Comparison of ENCODE assay signal across 1 cellular context in genomic region chr6:33768644-33769120, GRCh38.
TF ChIP-seq lines count a peak whose summit lies in the region.

No MANE protein-coding gene starts in this region.

TF ChIP-seq in K562, 482 proteins besides CTCF, POLR2A, EP300 and RAD21 (continued from another document):
- TF ChIP-seq GTF3C2 (IDR thresholded peaks at IDR 0.05; ENCODE audit: borderline replicate concordance, extremely low read depth, insufficient read length) (no peak), ETV6 (IDR thresholded peaks at IDR 0.05; ENCODE audit: borderline replicate concordance in 1 of 2, low read depth in 2 of 2, low read length in 1 of 2) (no peak), ETV6 (CRISPR knock-in tag; IDR thresholded peaks at IDR 0.05; ENCODE audit: borderline replicate concordance) (no peak), JUN (IDR thresholded peaks at IDR 0.05; ENCODE audit: borderline replicate concordance, low read depth, low read length) (0 out of 2 replicates have a peak, but pooled peaks have one; percentile 21), JUN (CRISPR knock-in tag; IDR thresholded peaks at IDR 0.05; ENCODE audit: borderline replicate concordance) (no peak), E4F1 (CRISPR knock-in tag; IDR thresholded peaks at IDR 0.05; ENCODE audit: borderline replicate concordance) (peak; percentile 19; the same call in 1 of the 2 replicates), AFF4 (CRISPR knock-in tag; IDR thresholded peaks at IDR 0.05) (no peak), ZNF778 (CRISPR knock-in tag; IDR thresholded peaks at IDR 0.05) (no peak), MCM2 (IDR thresholded peaks at IDR 0.05; ENCODE audit: low read depth) (no peak), JUNB (CRISPR knock-in tag; conservative IDR thresholded peaks at IDR 0.05) (no peak), ZNF24 (IDR thresholded peaks at IDR 0.05) (no peak), SMC3 (conservative IDR thresholded peaks at IDR 0.05; ENCODE audit: insufficient read depth, low read depth, low read length) (peak; percentile 77; the same call in 1 of the 2 replicates), HDAC6 (IDR thresholded peaks at IDR 0.05; ENCODE audit: low read depth, low read length) (no peak), ATF7 (IDR thresholded peaks at IDR 0.05) (0 out of 2 replicates have a peak, but pooled peaks have one; percentile 11), ZKSCAN3 (CRISPR knock-in tag; IDR thresholded peaks at IDR 0.05) (no peak), ESRRA (IDR thresholded peaks at IDR 0.05; ENCODE audit: borderline replicate concordance, low read depth) (peak; percentile 19; the same call in 1 of the 2 replicates), XRCC5 (IDR thresholded peaks at IDR 0.05; ENCODE audit: low read depth, low read length) (0 out of 2 replicates have a peak, but pooled peaks have one; percentile 30), ZNF146 (CRISPR knock-in tag; IDR thresholded peaks at IDR 0.05; ENCODE audit: unreplicated experiment) (no peak), JUND (IDR thresholded peaks at IDR 0.05; ENCODE audit: borderline replicate concordance, low read depth, low read length) (0 out of 2 replicates have a peak, but pooled peaks have one; percentile 35), JUND (tag; IDR thresholded peaks at IDR 0.05; ENCODE audit: borderline replicate concordance, low read depth, low read length) (no peak), PTBP1 (IDR thresholded peaks at IDR 0.05; ENCODE audit: low read depth, low read length) (no peak), MYC (IDR thresholded peaks at IDR 0.05; ENCODE audit: low read depth, low read length) (0 out of 2 replicates have a peak, but pooled peaks have one; percentile 31), MYC (CRISPR knock-in tag; IDR thresholded peaks at IDR 0.05; ENCODE audit: borderline replicate concordance, low read depth) (no peak), TARDBP (IDR thresholded peaks at IDR 0.05) (no peak), TFAP4 (CRISPR knock-in tag; IDR thresholded peaks at IDR 0.05; ENCODE audit: borderline replicate concordance) (0 out of 2 replicates have a peak, but pooled peaks have one; percentile 22), RB1 (IDR thresholded peaks at IDR 0.05; ENCODE audit: low read depth) (0 out of 2 replicates have a peak, but pooled peaks have one; percentile 23), CTBP1 (IDR thresholded peaks at IDR 0.05; ENCODE audit: borderline replicate concordance) (peak; percentile 26; the same call in 1 of the 2 replicates), GABPA (tag; conservative IDR thresholded peaks at IDR 0.05; ENCODE audit: low read depth) (no peak)
- TF ChIP-seq, protein P1, sequence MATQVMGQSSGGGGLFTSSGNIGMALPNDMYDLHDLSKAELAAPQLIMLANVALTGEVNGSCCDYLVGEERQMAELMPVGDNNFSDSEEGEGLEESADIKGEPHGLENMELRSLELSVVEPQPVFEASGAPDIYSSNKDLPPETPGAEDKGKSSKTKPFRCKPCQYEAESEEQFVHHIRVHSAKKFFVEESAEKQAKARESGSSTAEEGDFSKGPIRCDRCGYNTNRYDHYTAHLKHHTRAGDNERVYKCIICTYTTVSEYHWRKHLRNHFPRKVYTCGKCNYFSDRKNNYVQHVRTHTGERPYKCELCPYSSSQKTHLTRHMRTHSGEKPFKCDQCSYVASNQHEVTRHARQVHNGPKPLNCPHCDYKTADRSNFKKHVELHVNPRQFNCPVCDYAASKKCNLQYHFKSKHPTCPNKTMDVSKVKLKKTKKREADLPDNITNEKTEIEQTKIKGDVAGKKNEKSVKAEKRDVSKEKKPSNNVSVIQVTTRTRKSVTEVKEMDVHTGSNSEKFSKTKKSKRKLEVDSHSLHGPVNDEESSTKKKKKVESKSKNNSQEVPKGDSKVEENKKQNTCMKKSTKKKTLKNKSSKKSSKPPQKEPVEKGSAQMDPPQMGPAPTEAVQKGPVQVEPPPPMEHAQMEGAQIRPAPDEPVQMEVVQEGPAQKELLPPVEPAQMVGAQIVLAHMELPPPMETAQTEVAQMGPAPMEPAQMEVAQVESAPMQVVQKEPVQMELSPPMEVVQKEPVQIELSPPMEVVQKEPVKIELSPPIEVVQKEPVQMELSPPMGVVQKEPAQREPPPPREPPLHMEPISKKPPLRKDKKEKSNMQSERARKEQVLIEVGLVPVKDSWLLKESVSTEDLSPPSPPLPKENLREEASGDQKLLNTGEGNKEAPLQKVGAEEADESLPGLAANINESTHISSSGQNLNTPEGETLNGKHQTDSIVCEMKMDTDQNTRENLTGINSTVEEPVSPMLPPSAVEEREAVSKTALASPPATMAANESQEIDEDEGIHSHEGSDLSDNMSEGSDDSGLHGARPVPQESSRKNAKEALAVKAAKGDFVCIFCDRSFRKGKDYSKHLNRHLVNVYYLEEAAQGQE (CRISPR knock-in tag; IDR thresholded peaks at IDR 0.05; ENCODE audit: low read depth), result no peak
- TF ChIP-seq, protein P2, sequence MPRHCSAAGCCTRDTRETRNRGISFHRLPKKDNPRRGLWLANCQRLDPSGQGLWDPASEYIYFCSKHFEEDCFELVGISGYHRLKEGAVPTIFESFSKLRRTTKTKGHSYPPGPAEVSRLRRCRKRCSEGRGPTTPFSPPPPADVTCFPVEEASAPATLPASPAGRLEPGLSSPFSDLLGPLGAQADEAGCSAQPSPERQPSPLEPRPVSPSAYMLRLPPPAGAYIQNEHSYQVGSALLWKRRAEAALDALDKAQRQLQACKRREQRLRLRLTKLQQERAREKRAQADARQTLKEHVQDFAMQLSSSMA (CRISPR knock-in tag; IDR thresholded peaks at IDR 0.05), result no peak
- TF ChIP-seq, protein P3, sequence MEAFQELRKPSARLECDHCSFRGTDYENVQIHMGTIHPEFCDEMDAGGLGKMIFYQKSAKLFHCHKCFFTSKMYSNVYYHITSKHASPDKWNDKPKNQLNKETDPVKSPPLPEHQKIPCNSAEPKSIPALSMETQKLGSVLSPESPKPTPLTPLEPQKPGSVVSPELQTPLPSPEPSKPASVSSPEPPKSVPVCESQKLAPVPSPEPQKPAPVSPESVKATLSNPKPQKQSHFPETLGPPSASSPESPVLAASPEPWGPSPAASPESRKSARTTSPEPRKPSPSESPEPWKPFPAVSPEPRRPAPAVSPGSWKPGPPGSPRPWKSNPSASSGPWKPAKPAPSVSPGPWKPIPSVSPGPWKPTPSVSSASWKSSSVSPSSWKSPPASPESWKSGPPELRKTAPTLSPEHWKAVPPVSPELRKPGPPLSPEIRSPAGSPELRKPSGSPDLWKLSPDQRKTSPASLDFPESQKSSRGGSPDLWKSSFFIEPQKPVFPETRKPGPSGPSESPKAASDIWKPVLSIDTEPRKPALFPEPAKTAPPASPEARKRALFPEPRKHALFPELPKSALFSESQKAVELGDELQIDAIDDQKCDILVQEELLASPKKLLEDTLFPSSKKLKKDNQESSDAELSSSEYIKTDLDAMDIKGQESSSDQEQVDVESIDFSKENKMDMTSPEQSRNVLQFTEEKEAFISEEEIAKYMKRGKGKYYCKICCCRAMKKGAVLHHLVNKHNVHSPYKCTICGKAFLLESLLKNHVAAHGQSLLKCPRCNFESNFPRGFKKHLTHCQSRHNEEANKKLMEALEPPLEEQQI (IDR thresholded peaks at IDR 0.05), result no peak
- TF ChIP-seq, protein P4, sequence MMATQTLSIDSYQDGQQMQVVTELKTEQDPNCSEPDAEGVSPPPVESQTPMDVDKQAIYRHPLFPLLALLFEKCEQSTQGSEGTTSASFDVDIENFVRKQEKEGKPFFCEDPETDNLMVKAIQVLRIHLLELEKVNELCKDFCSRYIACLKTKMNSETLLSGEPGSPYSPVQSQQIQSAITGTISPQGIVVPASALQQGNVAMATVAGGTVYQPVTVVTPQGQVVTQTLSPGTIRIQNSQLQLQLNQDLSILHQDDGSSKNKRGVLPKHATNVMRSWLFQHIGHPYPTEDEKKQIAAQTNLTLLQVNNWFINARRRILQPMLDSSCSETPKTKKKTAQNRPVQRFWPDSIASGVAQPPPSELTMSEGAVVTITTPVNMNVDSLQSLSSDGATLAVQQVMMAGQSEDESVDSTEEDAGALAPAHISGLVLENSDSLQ (IDR thresholded peaks at IDR 0.05), result peak; percentile 29; the same call in 1 of the 2 replicates
- TF ChIP-seq, protein P5, sequence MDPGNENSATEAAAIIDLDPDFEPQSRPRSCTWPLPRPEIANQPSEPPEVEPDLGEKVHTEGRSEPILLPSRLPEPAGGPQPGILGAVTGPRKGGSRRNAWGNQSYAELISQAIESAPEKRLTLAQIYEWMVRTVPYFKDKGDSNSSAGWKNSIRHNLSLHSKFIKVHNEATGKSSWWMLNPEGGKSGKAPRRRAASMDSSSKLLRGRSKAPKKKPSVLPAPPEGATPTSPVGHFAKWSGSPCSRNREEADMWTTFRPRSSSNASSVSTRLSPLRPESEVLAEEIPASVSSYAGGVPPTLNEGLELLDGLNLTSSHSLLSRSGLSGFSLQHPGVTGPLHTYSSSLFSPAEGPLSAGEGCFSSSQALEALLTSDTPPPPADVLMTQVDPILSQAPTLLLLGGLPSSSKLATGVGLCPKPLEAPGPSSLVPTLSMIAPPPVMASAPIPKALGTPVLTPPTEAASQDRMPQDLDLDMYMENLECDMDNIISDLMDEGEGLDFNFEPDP (CRISPR knock-in tag; IDR thresholded peaks at IDR 0.05), result no peak
